ENCODE assay signal across 8 cellular contexts in the genomic region with DNA sequence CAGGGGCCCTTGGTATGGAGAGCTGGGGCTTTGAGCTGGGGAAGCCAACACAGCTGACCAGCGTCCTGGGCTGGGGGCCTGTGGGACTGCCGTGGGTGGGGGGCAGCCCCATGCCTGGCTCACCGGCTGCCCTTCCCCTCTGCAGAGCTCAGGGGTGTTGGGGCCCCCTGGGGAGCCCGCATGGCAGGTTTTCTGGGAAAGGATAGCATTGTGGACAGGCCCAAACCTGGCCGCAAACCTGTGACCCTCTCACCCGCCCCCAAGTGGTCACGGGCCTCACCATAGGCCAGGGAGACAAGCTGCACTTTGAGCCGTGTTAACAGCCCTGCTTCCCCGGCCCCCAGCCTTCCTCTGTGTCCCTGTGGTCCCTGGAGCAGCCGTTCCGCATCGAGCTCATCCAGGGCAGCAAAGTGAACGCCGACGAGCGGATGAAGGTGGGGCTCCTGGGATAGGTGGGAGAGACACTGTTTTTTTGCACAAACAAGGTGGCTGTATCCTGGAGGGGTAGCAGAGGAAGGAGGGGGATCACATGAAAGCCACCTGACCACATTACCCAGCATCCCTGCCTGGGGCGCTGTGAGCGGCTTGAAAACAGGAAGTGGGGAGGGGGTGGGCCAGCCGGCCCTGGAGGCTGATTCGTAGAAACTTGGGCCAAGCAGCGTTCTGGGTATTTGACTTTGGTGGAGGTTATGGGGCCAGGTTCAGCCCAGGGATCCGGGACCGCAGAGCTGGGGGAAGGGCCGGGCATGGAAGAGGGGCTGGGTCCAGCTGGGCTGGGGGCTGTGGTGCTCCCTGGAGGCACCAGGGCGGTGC.
DNase-seq lines count a peak whose midpoint lies in the region; ATAC-seq and TF ChIP-seq lines count a peak whose summit lies in the region.

No MANE protein-coding gene starts in this region.

- peak; percentile 49 for ATAC-seq in GM21515 (IDR thresholded peaks at IDR 0.05; ENCODE audit: unreplicated experiment)
- peak; percentile 74 for ATAC-seq in activated T-helper 17 cell treated with anti-CD3 and anti-CD28 coated beads, Interleukin-2, amount 50 U/mL, for 72 hours (replicated peaks)

- H3K9me3 Mint-ChIP-seq in CD14-positive monocyte = no peaks in the 10 kb centered on the region
- H3K9me3 Mint-ChIP-seq in activated T-helper 17 cell treated with anti-CD3 and anti-CD28 coated beads, Interleukin-2, amount 50 U/mL, for 72 hours = no peaks in the 10 kb centered on the region

- H3K27me3 Mint-ChIP-seq in CD14-positive monocyte (ENCODE audit: low read depth in 3 of 3) = no peaks in the 10 kb centered on the region
- H3K27me3 Mint-ChIP-seq in activated T-helper 17 cell treated with anti-CD3 and anti-CD28 coated beads, Interleukin-2, amount 50 U/mL, for 72 hours = no peaks in the 10 kb centered on the region

- peak overlapping the region in 1 of 2 donors; percentile 31 for H3K4me3 Mint-ChIP-seq in CD14-positive monocyte
- peak overlapping the region; percentile 83 for H3K4me3 Mint-ChIP-seq in activated T-helper 17 cell treated with anti-CD3 and anti-CD28 coated beads, Interleukin-2, amount 50 U/mL, for 72 hours

- intact Hi-C loops in CD14-positive monocyte (cut with micrococcal nuclease) = loop anchor here (5.0 kb wide), 1 partner anchor 65 kb away; a partner anchor contains a TSS

- peaks cover 24% of the 10 kb centered on the region for H3K4me1 Mint-ChIP-seq in CD14-positive monocyte
- H3K4me1 Mint-ChIP-seq in activated T-helper 17 cell treated with anti-CD3 and anti-CD28 coated beads, Interleukin-2, amount 50 U/mL, for 72 hours = peaks cover 17% of the 10 kb centered on the region

- H3K4me3 ChIP-seq in iPS-20b (ENCODE audit: low read length) = no peak overlapping the region

- no peaks in the 10 kb centered on the region for H3K9me3 ChIP-seq in iPS-20b (ENCODE audit: insufficient read depth, low read depth, low read length)

- peak overlapping the region; percentile 76 to 91 (median 84) for H3K27ac Mint-ChIP-seq in CD14-positive monocyte
- H3K27ac Mint-ChIP-seq in activated T-helper 17 cell treated with anti-CD3 and anti-CD28 coated beads, Interleukin-2, amount 50 U/mL, for 72 hours = peak overlapping the region; percentile 94

- H3K9ac ChIP-seq in iPS-20b (ENCODE audit: low read depth, low read length) = peak overlapping the region; percentile 58; the same call in 1 of the 2 replicates

- H3K27ac ChIP-seq in iPS-20b (ENCODE audit: low read length) = peak overlapping the region; percentile 91

- H3K36me3 Mint-ChIP-seq in CD14-positive monocyte = peaks cover 60 to 94% of the 10 kb centered on the region in 2 donors
- H3K36me3 Mint-ChIP-seq in activated T-helper 17 cell treated with anti-CD3 and anti-CD28 coated beads, Interleukin-2, amount 50 U/mL, for 72 hours (ENCODE audit: low read depth) = peaks cover 99% of the 10 kb centered on the region

- TF ChIP-seq CTCF in CD14-positive monocyte (IDR thresholded peaks at IDR 0.05) = no peak

- peaks cover 31% of the 10 kb centered on the region; the same call in 1 of the 2 replicates for H3K4me1 ChIP-seq in iPS-20b (ENCODE audit: insufficient read depth, low read length)

- no peaks in the 10 kb centered on the region for H3K27me3 ChIP-seq in iPS-20b (ENCODE audit: insufficient read depth, low read length)

- peaks cover 5% of the 10 kb centered on the region; the same call in 1 of the 2 replicates for H3K36me3 ChIP-seq in iPS-20b (ENCODE audit: insufficient read depth, low read depth, low read length)

- peak; percentile 78 for DNase-seq in CD14-positive monocyte (ENCODE audit: low spot score)
- DNase-seq in NOMO-1 treated with dmso at 0.1 percent for 144 hours (lab: John Stamatoyannopoulos, UW; ENCODE audit: unreplicated experiment) = peak; percentile 31
- peak; percentile 48 to 74 (median 61) for DNase-seq in stimulated activated CD4-positive, alpha-beta T cell treated with anti-CD3 and anti-CD28 coated beads, Interleukin-1b, Interleukin-23, amount 100 ng/mL, for 24 hours (ENCODE audit: low read depth in 4 of 4, low spot score in 1 of 4)
- DNase-seq in NCI-H2029 (lab: John Stamatoyannopoulos, UW) = no peak
- DNase-seq in NCI-H187 treated with DMSO at 0.1 percent for 48 hours (lab: John Stamatoyannopoulos, UW) = no peak

Comparison
In these comparisons a context has a peak if more than half of its experiments do, and no peak if none do; other contexts are left out.
1. DNase-seq: peak in CD14-positive monocyte (single experiment), NOMO-1 treated with dmso at 0.1 percent for 144 hours (single experiment) and stimulated activated CD4-positive, alpha-beta T cell treated with anti-CD3 and anti-CD28 coated beads, Interleukin-1b, Interleukin-23, amount 100 ng/mL, for 24 hours (4 of 4); none in NCI-H2029 (single experiment) and NCI-H187 treated with DMSO at 0.1 percent for 48 hours (single experiment).